6 cellular contexts compared by ENCODE assay signal in the genomic region with DNA sequence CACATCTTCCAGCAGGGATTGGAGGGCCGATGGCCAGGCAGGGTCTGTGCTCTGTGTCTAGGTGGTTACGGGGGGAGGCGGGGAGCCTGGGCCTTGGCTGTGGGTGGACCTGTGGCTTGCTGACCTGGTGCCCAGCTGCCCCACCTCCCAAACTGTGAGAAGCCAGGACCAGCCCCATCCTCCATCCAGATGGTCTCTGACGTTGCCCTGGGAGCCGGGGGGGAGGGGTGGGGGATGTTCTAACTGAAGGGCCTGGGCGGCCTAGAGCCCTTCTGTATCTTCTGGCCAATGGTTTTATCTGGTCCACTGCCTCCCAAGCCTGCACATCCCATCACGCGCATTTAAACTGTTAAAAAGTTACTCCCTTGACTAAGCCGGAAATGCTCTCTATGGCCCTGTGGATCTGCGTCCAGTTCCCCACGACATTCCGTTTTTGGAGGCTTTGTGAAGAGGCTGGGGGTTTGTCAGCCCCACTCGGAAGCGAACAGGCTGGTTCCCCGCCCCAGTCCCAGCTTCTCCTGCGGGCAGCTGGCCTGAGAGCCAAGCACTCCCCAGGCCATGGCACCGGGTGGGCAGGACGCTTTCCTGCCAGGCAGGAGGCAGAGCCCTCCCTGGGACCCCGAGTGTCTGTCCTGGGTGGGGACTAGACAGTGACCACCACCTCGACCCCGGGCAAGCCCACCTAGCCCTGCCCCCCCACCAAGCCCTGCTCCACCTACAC.
DNase-seq lines count a peak whose midpoint lies in the region; ATAC-seq and TF ChIP-seq lines count a peak whose summit lies in the region.
"Not testable (repeated sequence)": the region's sequence is repeated elsewhere in the genome, so short reads cannot be mapped to it uniquely, and the experiment has no call there.

No MANE protein-coding gene starts in this region.

- H3K36me3 Mint-ChIP-seq in glutamatergic neuron (ENCODE audit: unreplicated experiment) (peaks cover 15% of the 10 kb centered on the region), mesothelial cell of epicardium (peaks cover 22% of the 10 kb centered on the region)

- H3K27me3 Mint-ChIP-seq in glutamatergic neuron (ENCODE audit: unreplicated experiment); mesothelial cell of epicardium (ENCODE audit: low read depth): not testable (repeated sequence)

- not testable (repeated sequence) for H3K9ac ChIP-seq in neuronal stem cell (ENCODE audit: low read depth, low read length, poor library complexity)

- H2BK15ac ChIP-seq in neuronal stem cell (ENCODE audit: low read length): peak overlapping the region; percentile 33

- H2BK12ac ChIP-seq in neuronal stem cell (ENCODE audit: low read length): not testable (repeated sequence)

- peak overlapping the region; percentile 64 for H3K18ac ChIP-seq in neuronal stem cell (ENCODE audit: low read length)

- WGBS in neuronal stem cell (ENCODE audit: extremely low coverage in 2 of 2, insufficient read length in 2 of 2, insufficient replicate concordance in 1 of 2), 2 donors: no CpG with 5 or more reads among the region's 21 CpGs

- H3K36me3 ChIP-seq in WERI-Rb-1; neuronal stem cell (replicated peaks in 1 of 2; ENCODE audit: control insufficient read depth in 2 of 2, insufficient read depth in 2 of 2, low read length in 2 of 2); upper lobe of right lung: not testable (repeated sequence)

- H3K27ac Mint-ChIP-seq in glutamatergic neuron (ENCODE audit: unreplicated experiment) (peak overlapping the region; percentile 43), mesothelial cell of epicardium (peak overlapping the region; percentile 34)

- H3K4me2 ChIP-seq in neuronal stem cell (ENCODE audit: insufficient read depth, low read length, poor library complexity, severe bottlenecking): not testable (repeated sequence)

- H3K4me1 Mint-ChIP-seq in glutamatergic neuron (ENCODE audit: low read depth, unreplicated experiment): peaks cover 21% of the 10 kb centered on the region
- peaks cover 19% of the 10 kb centered on the region for H3K4me1 Mint-ChIP-seq in mesothelial cell of epicardium

- H2BK5ac ChIP-seq in neuronal stem cell (ENCODE audit: low read length): not testable (repeated sequence)

- peak overlapping the region; percentile 38 for H3K14ac ChIP-seq in neuronal stem cell (ENCODE audit: low read length)

- not testable (repeated sequence) for H3K9me3 ChIP-seq in WERI-Rb-1 (ENCODE audit: severe bottlenecking); neuronal stem cell (replicated peaks in 1 of 2; ENCODE audit: control insufficient read depth in 2 of 2, insufficient read depth in 1 of 2, low read depth in 1 of 2, low read length in 2 of 2); upper lobe of right lung

- not testable (repeated sequence) for H3K79me1 ChIP-seq in neuronal stem cell (ENCODE audit: low read depth, low read length)

- ATAC-seq in upper lobe of right lung: not testable (repeated sequence)

- not testable (repeated sequence) for H3K4me1 ChIP-seq in neuronal stem cell (ENCODE audit: control insufficient read depth in 2 of 2, insufficient read depth in 1 of 2, low read depth in 1 of 2, low read length in 2 of 2); upper lobe of right lung

- H2BK120ac ChIP-seq in neuronal stem cell (ENCODE audit: low read depth, low read length): not testable (repeated sequence)

- TF ChIP-seq CTCF in WERI-Rb-1 (IDR thresholded peaks at IDR 0.05; ENCODE audit: low read depth, low read length); glutamatergic neuron (IDR thresholded peaks at IDR 0.05; ENCODE audit: partially characterized antibody, unreplicated experiment); mesothelial cell of epicardium (IDR thresholded peaks at IDR 0.05; ENCODE audit: unreplicated experiment); upper lobe of right lung (IDR thresholded peaks at IDR 0.05): not testable (repeated sequence)

- not testable (repeated sequence) for H3K4ac ChIP-seq in neuronal stem cell (ENCODE audit: low read length)

- H3K23ac ChIP-seq in neuronal stem cell (ENCODE audit: low read depth, low read length, poor library complexity): peak overlapping the region; percentile 20

- peak; percentile 14 for DNase-seq in HK-2 (ENCODE audit: unreplicated experiment)
- peak; percentile 71 for DNase-seq in WERI-Rb-1
- not testable (repeated sequence) for DNase-seq in glutamatergic neuron; mesothelial cell of epicardium (ENCODE audit: low spot score in 2 of 2, unreplicated experiment in 2 of 2); neuronal stem cell (ENCODE audit: low spot score)
- peak; percentile 61 for DNase-seq in upper lobe of right lung

- not testable (repeated sequence) for H3K4me3 Mint-ChIP-seq in glutamatergic neuron (ENCODE audit: unreplicated experiment); mesothelial cell of epicardium

- H3K27ac ChIP-seq in WERI-Rb-1: peak overlapping the region; percentile 54
- not testable (repeated sequence) for H3K27ac ChIP-seq in neuronal stem cell (replicated peaks; ENCODE audit: low read length); upper lobe of right lung

- not testable (repeated sequence) for H4K8ac ChIP-seq in neuronal stem cell (ENCODE audit: low read depth, low read length)

- H3K27me3 ChIP-seq in WERI-Rb-1 (ENCODE audit: insufficient read depth, low read depth, severe bottlenecking); neuronal stem cell (ENCODE audit: control insufficient read depth in 3 of 3, insufficient read depth in 3 of 3, low read depth in 1 of 3, low read length in 3 of 3); upper lobe of right lung: not testable (repeated sequence)

- intact Hi-C loops in upper lobe of right lung (cut with DNase I): not testable (repeated sequence)

- not testable (repeated sequence) for H3K4me3 ChIP-seq in WERI-Rb-1 (ENCODE audit: low read depth, low read length); neuronal stem cell (ENCODE audit: low read length in 2 of 2); upper lobe of right lung

- H3K9me3 Mint-ChIP-seq in glutamatergic neuron (ENCODE audit: unreplicated experiment): not testable (repeated sequence)
- peaks cover 18% of the 10 kb centered on the region for H3K9me3 Mint-ChIP-seq in mesothelial cell of epicardium

- H2AK5ac ChIP-seq in neuronal stem cell (ENCODE audit: low read depth, low read length): peak overlapping the region; percentile 56

- not testable (repeated sequence) for H2AFZ ChIP-seq in neuronal stem cell (ENCODE audit: low read length)

- not testable (repeated sequence) for H4K91ac ChIP-seq in neuronal stem cell (ENCODE audit: low read depth, low read length, poor library complexity)
